8 cellular contexts compared by ENCODE assay signal in the genomic region with DNA sequence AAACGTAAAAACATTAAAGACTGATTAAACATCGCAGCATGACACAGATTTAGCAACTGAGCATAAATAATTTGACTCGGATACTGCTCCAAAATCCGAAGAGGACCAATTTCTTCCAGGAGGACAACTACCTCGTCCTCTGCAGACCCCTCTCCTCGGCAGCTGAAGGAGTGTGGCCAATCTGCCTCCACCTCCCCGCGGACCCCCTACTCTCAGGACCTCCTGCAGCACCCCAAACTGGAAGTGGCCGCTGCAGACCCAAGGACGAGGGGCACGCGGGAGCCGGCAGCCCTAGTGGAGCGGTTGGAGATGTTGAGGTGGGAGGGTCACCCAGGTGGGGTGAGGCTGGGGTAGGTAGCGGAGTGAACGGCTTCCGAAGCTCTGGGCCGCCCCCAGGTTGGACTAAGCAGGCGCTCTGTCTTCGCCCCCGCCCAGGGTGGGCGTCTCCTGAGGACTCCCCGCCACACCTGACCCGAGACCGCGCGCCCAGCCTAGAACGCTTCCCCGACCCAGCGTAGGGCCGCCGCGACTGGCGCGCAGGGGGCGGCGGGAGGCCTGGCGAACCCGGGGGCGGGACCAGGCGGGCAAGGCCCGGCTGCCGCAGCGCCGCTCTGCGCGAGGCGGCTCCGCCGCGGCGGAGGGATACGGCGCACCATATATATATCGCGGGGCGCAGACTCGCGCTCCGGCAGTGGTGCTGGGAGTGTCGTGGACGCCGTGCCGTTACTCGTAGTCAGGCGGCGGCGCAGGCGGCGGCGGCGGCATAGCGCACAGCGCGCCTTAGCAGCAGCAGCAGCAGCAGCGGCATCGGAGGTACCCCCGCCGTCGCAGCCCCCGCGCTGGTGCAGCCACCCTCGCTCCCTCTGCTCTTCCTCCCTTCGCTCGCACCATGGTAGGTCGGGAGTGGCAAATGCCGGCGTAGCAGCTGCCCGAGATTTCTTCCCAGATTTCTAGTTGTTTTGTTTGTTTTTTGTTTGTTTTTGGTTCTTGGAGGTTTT. TPM values are rescaled to one million over a fixed set of nuclear protein-coding genes. Genes with fewer than 3 reads are reported as not detected.
DNase-seq lines count a peak whose midpoint lies in the region; ATAC-seq, FAIRE-seq and TF ChIP-seq lines count a peak whose summit lies in the region.

A gene (plus strand): TSS at position 688 of the 998 bp plus-strand sequence. CDS start 202 bp downstream, at position 890.

- peak; percentile 90 for DNase-seq in 8988T
- DNase-seq in NCI-H2171 (lab: John Stamatoyannopoulos, UW), result peak; percentile 95
- peak; percentile 91 to 97 for DNase-seq in T47D (ENCODE audit: low read depth in 1 of 2, low spot score in 1 of 2)
- DNase-seq in iPS-NIHi11 (ENCODE audit: low spot score), result peak; percentile 97
- DNase-seq in small intestine, result peak; percentile 89

- H3K27ac ChIP-seq in VCaP (peak within 1 kb of the TSS; percentile 82), small intestine (ENCODE audit: low read depth in 1 of 2, low read length in 1 of 2) (peak within 1 kb of the TSS; percentile 94 to 96)

- H3K4me1 ChIP-seq in small intestine (ENCODE audit: control insufficient read depth in 2 of 2, insufficient read depth in 1 of 2, low read depth in 1 of 2, low read length in 1 of 2), result peaks cover 2 to 4% of the 10 kb centered on the region in 2 donors

- TF ChIP-seq CTCF in VCaP (conservative IDR thresholded peaks at IDR 0.05), result no peak

- ATAC-seq in GM18519 (IDR thresholded peaks at IDR 0.05; ENCODE audit: low FRiP score, unreplicated experiment) (peak; percentile 41), HG03045 (IDR thresholded peaks at IDR 0.05; ENCODE audit: unreplicated experiment) (peak; percentile 69)

- no peaks in the 10 kb centered on the region for H3K9me3 ChIP-seq in small intestine (ENCODE audit: control insufficient read depth, low read depth)

- in situ Hi-C loops in T47D (cut with HindIII; ENCODE audit: low pct_unique_long_range_greater_than_20kb, low sequenced_read_pairs), result no loop called here

- 0 to 2% (median 1%) methylated on average over 78 to 89 of the region's 89 CpGs for WGBS in small intestine, 3 donors

- H3K27me3 ChIP-seq in small intestine (ENCODE audit: control insufficient read depth in 2 of 2, insufficient read depth in 2 of 2, low read length in 2 of 2), result no peaks in the 10 kb centered on the region

- H3K4me3 ChIP-seq in small intestine (ENCODE audit: low read depth in 1 of 2, low read length in 2 of 2), result peak within 1 kb of the TSS; percentile 94 to 100

- no peak for FAIRE-seq in small intestine (lab: Jason Lieb, UNC)

- peaks cover 4 to 16% of the 10 kb centered on the region in 2 donors for H3K36me3 ChIP-seq in small intestine (ENCODE audit: control insufficient read depth in 2 of 2, insufficient read depth in 2 of 2, low read length in 2 of 2)

RNA-seq across cellular contexts. Expression of the gene that starts here (rescaled TPM):
- polyA plus RNA-seq in small intestine, result 1,000 to 10,000 TPM in 2 of 3 donors, 100 to 1,000 TPM in 1; 769 to 1,791 (median 1,073) TPM

Comparison
In these comparisons a context has a peak if more than half of its experiments do, and no peak if none do; other contexts are left out.
1. Peak in every context shown above with its lines: DNase-seq, ATAC-seq, H3K4me3 ChIP-seq and H3K27ac ChIP-seq.